In the genomic region with DNA sequence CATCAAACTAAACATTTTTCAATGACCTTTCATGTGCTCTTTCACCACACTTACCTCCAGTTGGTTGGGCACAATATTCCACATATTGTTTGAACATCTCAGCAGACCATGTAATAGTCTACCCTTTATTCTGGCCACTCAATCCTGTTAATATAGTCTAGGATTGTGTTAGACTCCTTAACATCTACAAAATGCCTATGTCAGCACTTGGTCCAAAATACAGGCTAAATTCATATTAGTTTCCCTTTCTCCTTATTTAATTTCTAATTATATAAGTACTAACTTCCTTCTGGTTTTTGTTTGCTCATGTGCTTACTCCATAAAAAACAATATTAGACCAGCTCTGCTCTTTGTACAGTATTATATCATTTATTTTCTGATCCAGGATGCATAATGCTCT, we compare ENCODE assay signal across 26 cellular contexts. TPM values are rescaled to one million over a fixed set of nuclear protein-coding genes. Genes with fewer than 3 reads are reported as not detected.
"Had no signal": no experiment of that assay in that cellular context is flagged by ENCODE, and none has a peak within 500 bp of the region (broad histone marks: within the 10 kb centered on the region; RNA-seq: fewer than 3 reads in every experiment).

No MANE protein-coding gene starts in this region.

- DNase-seq: effector memory CD8-positive, alpha-beta T cell; gastrocnemius medialis; heart right ventricle; islet precursor cell; mammary epithelial cell; naive thymus-derived CD4-positive, alpha-beta T cell; nephron progenitor cell; posterior cingulate gyrus; sigmoid colon; stimulated activated CD4-positive, alpha-beta T cell treated with anti-CD3 and anti-CD28 coated beads, Interleukin-12 subunit alpha, Interleukin-12 subunit beta, amount 100 ng/mL, for 4 hours; stimulated activated naive CD4-positive, alpha-beta T cell; stomach; substantia nigra; transverse colon had no signal

- H3K27ac ChIP-seq: epithelial cell of prostate, esophagus muscularis mucosa, gastrocnemius medialis, heart right ventricle, neutrophil, sigmoid colon, skin epidermis, stomach, thoracic aorta, transverse colon had no signal

- H3K4me3 Mint-ChIP-seq: effector memory CD8-positive, alpha-beta T cell; naive thymus-derived CD4-positive, alpha-beta T cell; nephron progenitor cell had no signal

- H3K27me3 ChIP-seq: esophagus muscularis mucosa, gastrocnemius medialis, heart right ventricle, sigmoid colon, transverse colon had no signal

- ATAC-seq: effector memory CD8-positive, alpha-beta T cell; gastrocnemius medialis; heart right ventricle; left lobe of liver; naive thymus-derived CD4-positive, alpha-beta T cell had no signal

- H3K9me3 ChIP-seq: esophagus muscularis mucosa, gastrocnemius medialis, heart right ventricle, neutrophil, sigmoid colon, stomach, thoracic aorta, transverse colon had no signal

- H3K27ac Mint-ChIP-seq: effector memory CD8-positive, alpha-beta T cell; naive thymus-derived CD4-positive, alpha-beta T cell; nephron progenitor cell had no signal

- H3K4me3 ChIP-seq: esophagus muscularis mucosa, gastrocnemius medialis, heart right ventricle, sigmoid colon, skin epidermis, stomach, thoracic aorta, transverse colon had no signal

- H3K36me3 ChIP-seq: esophagus muscularis mucosa, gastrocnemius medialis, heart right ventricle, neutrophil, sigmoid colon, stomach, thoracic aorta, transverse colon had no signal

- H3K36me3 Mint-ChIP-seq: naive thymus-derived CD4-positive, alpha-beta T cell had no signal

- H3K4me1 Mint-ChIP-seq: nephron progenitor cell had no signal

- H3K9me3 Mint-ChIP-seq: effector memory CD8-positive, alpha-beta T cell; naive thymus-derived CD4-positive, alpha-beta T cell; nephron progenitor cell had no signal

RNA-seq across cellular contexts. Expression of a gene that starts 21.1 kb away (rescaled TPM):
- total RNA-seq: esophagus muscularis mucosa; fibroblast of villous mesenchyme; gastrocnemius medialis; heart right ventricle; left lobe of liver; lower leg skin; mammary epithelial cell; mesenteric fat pad; naive thymus-derived CD4-positive, alpha-beta T cell; osteocyte; pulmonary artery endothelial cell; sigmoid colon; stomach; thoracic aorta; transverse colon; ureter had no signal
- polyA plus RNA-seq: heart right ventricle; mammary epithelial cell; naive thymus-derived CD4-positive, alpha-beta T cell; sigmoid colon; stomach had no signal

RNA-seq across cellular contexts. Expression of a gene that starts 54.5 kb away (rescaled TPM):
- total RNA-seq: esophagus muscularis mucosa; fibroblast of villous mesenchyme; gastrocnemius medialis; left lobe of liver; lower leg skin; mammary epithelial cell; mesenteric fat pad; naive thymus-derived CD4-positive, alpha-beta T cell; osteocyte; pulmonary artery endothelial cell; sigmoid colon; stomach; thoracic aorta; transverse colon; ureter had no signal
- polyA plus RNA-seq: heart right ventricle; mammary epithelial cell; naive thymus-derived CD4-positive, alpha-beta T cell; sigmoid colon; stomach had no signal
